Comparison of ENCODE assay signal across 8 cellular contexts in the genomic region with DNA sequence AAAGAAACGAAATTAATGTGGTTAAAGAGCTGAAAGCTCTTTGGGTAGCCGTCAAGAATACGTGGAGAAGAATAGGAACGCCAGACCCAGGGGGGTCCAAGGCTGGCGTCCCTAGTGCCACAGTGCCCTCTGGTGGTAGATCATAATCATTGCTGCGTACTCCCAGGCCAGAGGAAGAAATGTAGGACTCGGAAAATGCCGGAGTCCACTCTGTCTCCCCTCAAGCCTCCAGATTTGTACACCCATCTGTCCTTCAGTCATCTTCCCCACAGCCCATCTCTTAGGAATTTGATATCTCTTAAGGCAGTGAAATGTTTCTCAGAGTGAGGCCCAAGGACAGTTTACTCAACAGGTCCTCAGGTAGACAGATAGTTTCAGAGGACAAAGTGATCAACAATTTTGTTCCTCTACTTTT. TPM values are rescaled to one million over a fixed set of nuclear protein-coding genes. Genes with fewer than 3 reads are reported as not detected.
DNase-seq lines count a peak whose midpoint lies in the region; ATAC-seq and TF ChIP-seq lines count a peak whose summit lies in the region.

No MANE protein-coding gene starts in this region.

- peaks cover 35% of the 10 kb centered on the region for H3K4me1 ChIP-seq in GM23248 (ENCODE audit: insufficient read depth)
- H3K4me1 ChIP-seq in mammary epithelial cell (ENCODE audit: insufficient read depth, low read length): peaks cover 49% of the 10 kb centered on the region

- H3K36me3 ChIP-seq in GM23248 (ENCODE audit: low read depth): no peaks in the 10 kb centered on the region
- no peaks in the 10 kb centered on the region for H3K36me3 ChIP-seq in mammary epithelial cell (ENCODE audit: insufficient read depth, low read length)
- no peaks in the 10 kb centered on the region for H3K36me3 ChIP-seq in kidney epithelial cell (ENCODE audit: control insufficient read depth, insufficient read depth, low read length)

- no peaks in the 10 kb centered on the region for H3K27me3 ChIP-seq in GM23248 (replicated peaks; ENCODE audit: insufficient read depth)
- H3K27me3 ChIP-seq in mammary epithelial cell (ENCODE audit: insufficient read depth, low read length): no peaks in the 10 kb centered on the region
- no peaks in the 10 kb centered on the region for H3K27me3 ChIP-seq in kidney epithelial cell (ENCODE audit: control insufficient read depth, insufficient read depth, low read length)

- H3K9ac ChIP-seq in GM23248 (no peak overlapping the region), mammary epithelial cell (ENCODE audit: insufficient read depth, low read length) (peak overlapping the region; percentile 60)

- H3K9me3 ChIP-seq in GM23248 (ENCODE audit: low read depth): no peaks in the 10 kb centered on the region
- H3K9me3 ChIP-seq in mammary epithelial cell (replicated peaks; ENCODE audit: insufficient read depth, low read length): peaks cover 3% of the 10 kb centered on the region

- ATAC-seq in HG03378 (IDR thresholded peaks at IDR 0.05; ENCODE audit: unreplicated experiment): no peak

- BruUV-seq in mammary epithelial cell (replicated peaks; lab: Mats Ljungman, UMichigan): no TSS peak

- no peaks in the 10 kb centered on the region for H3K79me2 ChIP-seq in GM23248 (ENCODE audit: insufficient read depth)
- H3K79me2 ChIP-seq in mammary epithelial cell (ENCODE audit: insufficient read depth, low read length): no peaks in the 10 kb centered on the region

- H3F3A ChIP-seq in GM23248 (ENCODE audit: insufficient read depth): peaks cover 35% of the 10 kb centered on the region

- dilution Hi-C loops in mammary epithelial cell (cut with HindIII; ENCODE audit: low sequenced_read_pairs): no loop called here

- no peaks in the 10 kb centered on the region for H4K20me1 ChIP-seq in GM23248 (ENCODE audit: insufficient read depth)
- H4K20me1 ChIP-seq in mammary epithelial cell (ENCODE audit: insufficient read depth, low read length): no peaks in the 10 kb centered on the region

- in situ Hi-C loops in GM23248 (cut with MboI) (loop anchor here (5.0 to 10.0 kb wide), 2 partner anchors 218 to 300 kb away; no protein-coding TSS in a partner anchor), mammary epithelial cell (cut with MboI; ENCODE audit: low sequenced_read_pairs in 2 of 2) (no loop called here)

- H2AFZ ChIP-seq in GM23248 (peak overlapping the region; percentile 60; the same call in 1 of the 2 replicates), mammary epithelial cell (ENCODE audit: low read depth, low read length) (peak overlapping the region; percentile 74)

- WGBS in GM23248 (ENCODE audit: low coverage in 1 of 2, low lambda C conversion rate in 2 of 2, missing lambda C conversion rate in 2 of 2), 2 experiments: 2 to 3% methylated on average over 8 of the region's 8 CpGs
- 8% methylated on average over 8 of the region's 8 CpGs for WGBS in mammary epithelial cell (ENCODE audit: low coverage, missing lambda C conversion rate)

- H3K4me3 ChIP-seq in GM23248 (no peak overlapping the region), WI38 (ENCODE audit: low read depth, low read length) (no peak overlapping the region), mammary epithelial cell (replicated peaks in 1 of 3; ENCODE audit: insufficient read depth in 1 of 3, low read depth in 2 of 3, low read length in 3 of 3) (no peak overlapping the region), kidney epithelial cell (ENCODE audit: low read depth, low read length) (no peak overlapping the region)

- CTCF ChIA-PET in mammary epithelial cell (lab: Charles Lee; ENCODE audit: low non-redundant PET): interaction anchor here (0.6 to 1.5 kb wide), 4 partner anchors 52 to 1084 kb away, joined by 3 to 11 read pairs (median 5); no protein-coding TSS in a partner anchor

- TF ChIP-seq CTCF in WI38 (IDR thresholded peaks at IDR 0.05; ENCODE audit: low read depth, low read length) (peak; percentile 73), mammary epithelial cell (conservative IDR thresholded peaks at IDR 0.05 in 1 of 2, IDR thresholded peaks at IDR 0.05 in 1 of 2; ENCODE audit: extremely low read depth in 1 of 2, insufficient read depth in 1 of 2, low read depth in 1 of 2, low read length in 2 of 2) (peak; percentile 94 to 95), kidney epithelial cell (IDR thresholded peaks at IDR 0.05; ENCODE audit: insufficient read depth, low read length, poor library complexity, severe bottlenecking) (peak; percentile 86)

- peak; percentile 77 for DNase-seq in CD1c-positive myeloid dendritic cell (ENCODE audit: extremely low spot score)
- DNase-seq in GM23248: peak; percentile 78
- peak; percentile 62 for DNase-seq in NCI-H2107 (lab: John Stamatoyannopoulos, UW)
- DNase-seq in mammary epithelial cell: peak; percentile 48
- no peak for DNase-seq in kidney epithelial cell (ENCODE audit: low read depth)
- peak; percentile 35 for DNase-seq in stimulated activated CD4-positive, alpha-beta T cell treated with anti-CD3 and anti-CD28 coated beads, Interleukin-2, amount 100 ng/mL, for 4 hours (ENCODE audit: low read depth)

- intact Hi-C loops in mammary epithelial cell (cut with micrococcal nuclease): loop anchor here (1.0 to 2.0 kb wide), 5 partner anchors 88 to 297 kb away; no protein-coding TSS in a partner anchor

- peak overlapping the region; percentile 8 for H3K4me2 ChIP-seq in GM23248 (ENCODE audit: unreplicated experiment)
- no peak overlapping the region for H3K4me2 ChIP-seq in mammary epithelial cell (ENCODE audit: insufficient read depth, low read depth, low read length)

- H3K27ac ChIP-seq in GM23248 (no peak overlapping the region; the same call in 1 of the 2 replicates), mammary epithelial cell (ENCODE audit: insufficient read depth, low read depth, low read length) (peak overlapping the region; percentile 81)

- no peaks in the 10 kb centered on the region for H3K9me2 ChIP-seq in GM23248 (ENCODE audit: insufficient read depth)

RNA-seq across cellular contexts. Expression of a gene that starts 25.4 kb away (rescaled TPM):
- total RNA-seq in GM23248 (2014; rRNA removed; shearing (Covaris generic)): not detected in 2 replicates
- polyA plus RNA-seq in GM23248 (2016; fragmentation: Nextera tagmentation; extraction: Ambion mirVana) (0.30 TPM in 1 of 2 replicates, not detected in the other), mammary epithelial cell (2.1 TPM)
- total RNA-seq in mammary epithelial cell (1 to 10 TPM; 2.2 to 3.3 TPM), kidney epithelial cell (2.3 and 3.3 TPM in 2 replicates)
- not detected for polyA minus RNA-seq in mammary epithelial cell

RNA-seq across cellular contexts. Expression of a gene that starts 56.8 kb away (rescaled TPM):
- total RNA-seq in GM23248 (2014; rRNA removed; shearing (Covaris generic)): 247 and 343 TPM in 2 replicates
- polyA plus RNA-seq in GM23248 (2016; fragmentation: Nextera tagmentation; extraction: Ambion mirVana) (183 and 197 TPM in 2 replicates), mammary epithelial cell (87.6 TPM)
- total RNA-seq in mammary epithelial cell (100 to 1,000 TPM; 107 to 195 TPM), kidney epithelial cell (115 and 143 TPM in 2 replicates)
- 191 TPM for polyA minus RNA-seq in mammary epithelial cell
